1 cellular context compared by ENCODE assay signal in the genomic region with DNA sequence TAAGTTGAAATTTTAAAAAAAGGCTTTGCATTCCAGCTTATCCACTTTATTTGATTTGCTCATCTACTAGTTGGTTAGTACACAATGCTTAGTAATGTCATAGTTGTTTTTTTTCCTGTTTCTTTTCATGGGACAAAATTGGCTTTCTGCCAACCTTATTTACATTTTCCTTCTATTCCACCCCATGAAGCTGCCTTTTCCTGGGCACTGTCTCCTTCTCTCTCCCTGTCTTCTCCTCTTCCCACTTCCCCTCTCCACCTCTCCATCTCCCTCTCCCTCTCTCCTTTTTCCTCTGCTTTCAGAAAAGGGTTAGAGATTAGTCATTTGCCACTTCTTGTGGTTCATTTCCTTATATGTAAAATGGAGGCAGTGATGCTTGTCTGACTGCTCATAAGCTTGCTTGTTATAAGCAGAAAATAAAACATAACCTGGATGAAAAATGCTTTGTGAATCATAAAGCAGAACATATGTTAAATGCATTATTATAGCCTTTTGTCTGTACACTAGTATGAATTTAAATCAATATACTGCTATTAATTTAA.
TF ChIP-seq lines count a peak whose summit lies in the region.

No MANE protein-coding gene starts in this region.

TF ChIP-seq in SK-N-SH, 30 proteins besides CTCF, POLR2A, EP300 and RAD21 (continued from another document):
- TF ChIP-seq, protein P1, sequence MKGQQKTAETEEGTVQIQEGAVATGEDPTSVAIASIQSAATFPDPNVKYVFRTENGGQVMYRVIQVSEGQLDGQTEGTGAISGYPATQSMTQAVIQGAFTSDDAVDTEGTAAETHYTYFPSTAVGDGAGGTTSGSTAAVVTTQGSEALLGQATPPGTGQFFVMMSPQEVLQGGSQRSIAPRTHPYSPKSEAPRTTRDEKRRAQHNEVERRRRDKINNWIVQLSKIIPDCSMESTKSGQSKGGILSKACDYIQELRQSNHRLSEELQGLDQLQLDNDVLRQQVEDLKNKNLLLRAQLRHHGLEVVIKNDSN (IDR thresholded peaks at IDR 0.05; ENCODE audit: borderline replicate concordance, low read depth): no peak
- TF ChIP-seq RFX5 (IDR thresholded peaks at IDR 0.05; ENCODE audit: low read length) (no peak), NFIC (IDR thresholded peaks at IDR 0.05; ENCODE audit: borderline replicate concordance) (no peak; the same call in 1 of the 2 replicates)
- TF ChIP-seq, protein P2, sequence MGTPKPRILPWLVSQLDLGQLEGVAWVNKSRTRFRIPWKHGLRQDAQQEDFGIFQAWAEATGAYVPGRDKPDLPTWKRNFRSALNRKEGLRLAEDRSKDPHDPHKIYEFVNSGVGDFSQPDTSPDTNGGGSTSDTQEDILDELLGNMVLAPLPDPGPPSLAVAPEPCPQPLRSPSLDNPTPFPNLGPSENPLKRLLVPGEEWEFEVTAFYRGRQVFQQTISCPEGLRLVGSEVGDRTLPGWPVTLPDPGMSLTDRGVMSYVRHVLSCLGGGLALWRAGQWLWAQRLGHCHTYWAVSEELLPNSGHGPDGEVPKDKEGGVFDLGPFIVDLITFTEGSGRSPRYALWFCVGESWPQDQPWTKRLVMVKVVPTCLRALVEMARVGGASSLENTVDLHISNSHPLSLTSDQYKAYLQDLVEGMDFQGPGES (IDR thresholded peaks at IDR 0.05; ENCODE audit: low read depth, low read length): no peak
